Comparison of ENCODE assay signal across 8 cellular contexts in the genomic region with DNA sequence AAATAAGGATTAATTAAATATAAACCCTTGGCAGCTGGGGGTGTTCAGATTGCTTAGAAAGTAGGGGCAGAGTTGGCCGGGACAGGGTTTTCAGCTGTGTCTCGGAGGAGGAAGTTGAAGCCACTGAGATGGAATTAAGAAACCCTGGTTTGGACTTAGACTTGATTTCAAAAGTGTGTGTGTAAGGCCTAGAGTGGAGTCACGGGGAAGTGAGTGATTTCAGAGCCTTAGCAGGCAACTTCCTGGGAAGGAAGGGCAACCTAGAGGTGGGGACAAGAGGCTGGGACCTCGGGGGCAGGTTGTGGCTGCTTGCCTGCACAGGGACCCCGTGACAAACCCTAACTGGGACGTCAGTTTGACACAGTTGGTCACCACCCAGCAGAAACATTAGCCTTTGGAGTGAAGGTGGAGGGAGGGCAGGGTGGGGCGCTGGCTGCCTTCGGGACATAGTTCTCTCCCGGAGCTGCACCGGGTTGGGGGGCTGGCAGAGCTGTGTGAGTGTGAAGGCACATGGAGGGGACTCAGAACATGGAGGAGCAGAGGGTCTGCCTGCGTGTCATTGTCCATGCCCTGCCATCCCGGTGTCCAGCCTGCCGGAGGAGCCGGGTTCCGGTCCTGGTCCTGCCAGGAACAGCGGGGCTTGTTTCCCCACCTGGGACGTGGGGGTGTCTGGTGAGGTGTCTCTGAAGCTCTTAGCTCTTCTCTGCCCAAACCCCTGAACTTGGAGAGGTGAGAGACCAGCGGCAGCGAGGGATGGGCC. TPM values are rescaled to one million over a fixed set of nuclear protein-coding genes. Genes with fewer than 3 reads are reported as not detected.
DNase-seq lines count a peak whose midpoint lies in the region; ATAC-seq and TF ChIP-seq lines count a peak whose summit lies in the region.

No MANE protein-coding gene starts in this region.

- H3K27ac Mint-ChIP-seq in CD4-positive, alpha-beta T cell: peak overlapping the region; percentile 83

- no peak overlapping the region for H3K27ac ChIP-seq in CD4-positive, alpha-beta T cell (ENCODE audit: low read depth, low read length)
- H3K27ac ChIP-seq in OCI-LY1 (ENCODE audit: low read depth, low read length, poor library complexity, severe bottlenecking): no peak overlapping the region
- H3K27ac ChIP-seq in WERI-Rb-1: no peak overlapping the region; the same call in 1 of the 2 replicates

- intact Hi-C loops in CD4-positive, alpha-beta T cell (cut with DNase I, micrococcal nuclease): loop anchor here in 1 of 2 experiments (2.0 to 10.0 kb wide), 7 partner anchors 71 to 1169 kb away; a partner anchor contains a TSS

- H3K9ac ChIP-seq in OCI-LY1 (ENCODE audit: low read length): no peak overlapping the region

- H3F3A ChIP-seq in OCI-LY1 (ENCODE audit: insufficient read depth, low read length): no peaks in the 10 kb centered on the region

- CTCF ChIA-PET in CD4-positive, alpha-beta T cell (lab: Charles Lee): no interaction called here

- H3K4me1 ChIP-seq in OCI-LY1 (ENCODE audit: insufficient read depth, low read length, severe bottlenecking): peaks cover 20% of the 10 kb centered on the region

- H3K9me2 ChIP-seq in OCI-LY1 (ENCODE audit: low read depth, low read length): no peaks in the 10 kb centered on the region

- peaks cover 9% of the 10 kb centered on the region for H3K36me3 Mint-ChIP-seq in CD4-positive, alpha-beta T cell (ENCODE audit: low read depth)

- H3K27me3 Mint-ChIP-seq in CD4-positive, alpha-beta T cell: no peaks in the 10 kb centered on the region

- TF ChIP-seq CTCF in CD4-positive, alpha-beta T cell (IDR thresholded peaks at IDR 0.05): no peak
- TF ChIP-seq CTCF in OCI-LY1 (IDR thresholded peaks at IDR 0.05; ENCODE audit: low read length) (no peak), WERI-Rb-1 (IDR thresholded peaks at IDR 0.05; ENCODE audit: low read depth, low read length) (no peak)

- H3K4me1 Mint-ChIP-seq in CD4-positive, alpha-beta T cell (ENCODE audit: low read depth): peaks cover 43% of the 10 kb centered on the region

- H3K27me3 ChIP-seq in CD4-positive, alpha-beta T cell (ENCODE audit: control insufficient read depth, insufficient read depth, low read length): no peaks in the 10 kb centered on the region
- H3K27me3 ChIP-seq in OCI-LY1 (ENCODE audit: insufficient read depth, low read length) (no peaks in the 10 kb centered on the region), WERI-Rb-1 (ENCODE audit: insufficient read depth, low read depth, severe bottlenecking) (no peaks in the 10 kb centered on the region)

- POLR2A ChIA-PET in CD4-positive, alpha-beta T cell (lab: Charles Lee): interaction anchor here (5.1 kb wide), 1 partner anchor 32 kb away, joined by 65 read pairs; a partner anchor contains a TSS

- H3K79me2 ChIP-seq in OCI-LY1 (ENCODE audit: insufficient read depth, low read length): no peaks in the 10 kb centered on the region

- H3K9me3 Mint-ChIP-seq in CD4-positive, alpha-beta T cell: no peaks in the 10 kb centered on the region

- H3K9me3 ChIP-seq in CD4-positive, alpha-beta T cell (ENCODE audit: control insufficient read depth, low read length): no peaks in the 10 kb centered on the region
- H3K9me3 ChIP-seq in OCI-LY1 (ENCODE audit: low read length) (no peaks in the 10 kb centered on the region), WERI-Rb-1 (ENCODE audit: severe bottlenecking) (no peaks in the 10 kb centered on the region)

- no peak overlapping the region for H2AFZ ChIP-seq in OCI-LY1 (ENCODE audit: low read length)

- no peak overlapping the region for H3K4me3 ChIP-seq in OCI-LY1 (ENCODE audit: low read depth, low read length, poor library complexity, severe bottlenecking)
- H3K4me3 ChIP-seq in WERI-Rb-1 (ENCODE audit: low read depth, low read length): no peak overlapping the region

- H3K4me2 ChIP-seq in OCI-LY1 (ENCODE audit: low read length): peak overlapping the region; percentile 76; the same call in 1 of the 2 replicates

- peak overlapping the region; percentile 88 for H3K4me3 Mint-ChIP-seq in CD4-positive, alpha-beta T cell

- H4K20me1 ChIP-seq in OCI-LY1 (ENCODE audit: insufficient read depth, low read length): no peaks in the 10 kb centered on the region

- DNase-seq in CD4-positive, alpha-beta T cell: no peak
- peak; percentile 71 for DNase-seq in dermis blood vessel endothelial cell
- peak; percentile 47 for DNase-seq in mucosa of gallbladder (ENCODE audit: low spot score)
- DNase-seq in hepatic stellate cell (ENCODE audit: low spot score): no peak
- DNase-seq in T1000 (lab: John Stamatoyannopoulos, UW): no peak
- DNase-seq in WERI-Rb-1: no peak

- H3K36me3 ChIP-seq in OCI-LY1 (ENCODE audit: insufficient read depth, low read length) (peaks cover 6% of the 10 kb centered on the region; the same call in 1 of the 2 replicates), WERI-Rb-1 (peaks cover 44% of the 10 kb centered on the region)

- no peak for ATAC-seq in CD4-positive, alpha-beta T cell (ENCODE audit: poor library complexity)
- no peak for ATAC-seq in GM21367 (IDR thresholded peaks at IDR 0.05; ENCODE audit: unreplicated experiment)

RNA-seq across cellular contexts. Expression of a gene that starts 1.8 kb away (rescaled TPM):
- 10 to 100 TPM; 68.0 to 76.5 TPM for total RNA-seq in CD4-positive, alpha-beta T cell
- total RNA-seq in dermis blood vessel endothelial cell (36.1 and 39.7 TPM in 2 replicates), mucosa of gallbladder (198 TPM)

RNA-seq across cellular contexts. Expression of a gene that starts 31.3 kb away (rescaled TPM):
- 10 to 100 TPM; 85.9 to 90.4 TPM for total RNA-seq in CD4-positive, alpha-beta T cell
- total RNA-seq in dermis blood vessel endothelial cell (66.2 and 105 TPM in 2 replicates), mucosa of gallbladder (42.3 TPM)

Comparison
In these comparisons a context has a peak if more than half of its experiments do, and no peak if none do; other contexts are left out.
1. DNase-seq: peak in dermis blood vessel endothelial cell (single experiment) and mucosa of gallbladder (single experiment); none in CD4-positive, alpha-beta T cell (0 of 10), hepatic stellate cell (single experiment), T1000 (single experiment) and WERI-Rb-1 (single experiment).